Comparison of ENCODE assay signal across 8 cellular contexts in the genomic region with DNA sequence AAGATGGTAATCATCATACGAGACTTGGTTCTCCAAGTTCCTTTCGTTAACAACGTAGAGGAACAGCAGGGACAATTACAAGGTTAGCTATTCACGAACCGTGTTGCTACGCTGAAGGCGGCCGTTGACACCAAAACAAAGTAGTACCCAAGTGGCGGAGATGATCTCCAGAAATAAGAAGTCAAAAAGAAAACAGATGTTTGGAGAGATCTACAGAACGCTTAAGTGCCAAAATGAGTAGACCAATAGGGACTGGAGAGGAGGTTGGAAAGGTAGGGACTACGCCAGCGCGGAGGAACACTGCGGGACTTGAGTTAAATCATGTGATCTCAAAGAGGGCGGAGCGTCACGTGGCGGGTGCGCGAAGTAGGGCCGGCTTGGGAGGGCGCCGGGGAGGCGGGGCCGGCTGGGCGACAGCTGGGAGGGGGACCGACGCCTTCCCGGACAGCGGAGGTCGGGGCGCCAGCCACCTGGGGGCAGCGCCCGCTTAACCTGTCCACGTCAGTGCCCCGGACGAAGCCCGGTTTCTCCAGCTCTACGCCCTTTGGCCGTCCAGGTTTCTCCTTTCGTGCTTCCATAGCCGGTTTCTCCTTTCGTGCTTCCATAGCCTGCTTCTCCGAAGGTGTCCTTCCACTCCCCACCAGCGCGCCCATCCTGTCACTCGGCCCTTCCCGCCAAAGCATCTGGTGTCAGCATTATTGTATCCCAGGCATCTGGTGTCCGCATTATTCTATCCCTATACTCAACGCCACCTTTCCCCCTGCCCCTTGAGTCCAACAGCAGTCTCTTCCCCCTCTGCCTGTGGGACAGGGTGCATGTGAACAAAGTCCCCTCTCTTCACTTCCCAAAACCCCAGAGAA.
DNase-seq lines count a peak whose midpoint lies in the region; ATAC-seq and TF ChIP-seq lines count a peak whose summit lies in the region.

No MANE protein-coding gene starts in this region.

- peak; percentile 62 for ATAC-seq in HG02840 (IDR thresholded peaks at IDR 0.05; ENCODE audit: low FRiP score, unreplicated experiment)

- DNase-seq in NCI-H2029 (lab: John Stamatoyannopoulos, UW) = peak; percentile 71
- peak; percentile 87 for DNase-seq in T1000 (lab: John Stamatoyannopoulos, UW)
- DNase-seq in astrocyte of the hippocampus (ENCODE audit: low read depth, low spot score) = peak; percentile 97
- DNase-seq in hypothalamus (lab: John Stamatoyannopoulos, UW) = peak; percentile 63 to 98 (median 89)
- peak; percentile 84 for DNase-seq in retinal pigment epithelial cell (ENCODE audit: low read depth)
- no peak for DNase-seq in COLO829 (ENCODE audit: low spot score)

- TF ChIP-seq CTCF in GM12875 (IDR thresholded peaks at IDR 0.05; ENCODE audit: borderline replicate concordance, insufficient read depth, low read depth, low read length) (0 out of 2 replicates have a peak, but pooled peaks have one; percentile 4), retinal pigment epithelial cell (conservative IDR thresholded peaks at IDR 0.05; ENCODE audit: low read depth, low read length) (no peak)

- H3K4me3 ChIP-seq in GM12875 (ENCODE audit: low read depth, low read length) (peak overlapping the region; percentile 73), retinal pigment epithelial cell (ENCODE audit: low read length) (peak overlapping the region; percentile 95)
